Comparison of ENCODE assay signal across 8 cellular contexts in the genomic region with DNA sequence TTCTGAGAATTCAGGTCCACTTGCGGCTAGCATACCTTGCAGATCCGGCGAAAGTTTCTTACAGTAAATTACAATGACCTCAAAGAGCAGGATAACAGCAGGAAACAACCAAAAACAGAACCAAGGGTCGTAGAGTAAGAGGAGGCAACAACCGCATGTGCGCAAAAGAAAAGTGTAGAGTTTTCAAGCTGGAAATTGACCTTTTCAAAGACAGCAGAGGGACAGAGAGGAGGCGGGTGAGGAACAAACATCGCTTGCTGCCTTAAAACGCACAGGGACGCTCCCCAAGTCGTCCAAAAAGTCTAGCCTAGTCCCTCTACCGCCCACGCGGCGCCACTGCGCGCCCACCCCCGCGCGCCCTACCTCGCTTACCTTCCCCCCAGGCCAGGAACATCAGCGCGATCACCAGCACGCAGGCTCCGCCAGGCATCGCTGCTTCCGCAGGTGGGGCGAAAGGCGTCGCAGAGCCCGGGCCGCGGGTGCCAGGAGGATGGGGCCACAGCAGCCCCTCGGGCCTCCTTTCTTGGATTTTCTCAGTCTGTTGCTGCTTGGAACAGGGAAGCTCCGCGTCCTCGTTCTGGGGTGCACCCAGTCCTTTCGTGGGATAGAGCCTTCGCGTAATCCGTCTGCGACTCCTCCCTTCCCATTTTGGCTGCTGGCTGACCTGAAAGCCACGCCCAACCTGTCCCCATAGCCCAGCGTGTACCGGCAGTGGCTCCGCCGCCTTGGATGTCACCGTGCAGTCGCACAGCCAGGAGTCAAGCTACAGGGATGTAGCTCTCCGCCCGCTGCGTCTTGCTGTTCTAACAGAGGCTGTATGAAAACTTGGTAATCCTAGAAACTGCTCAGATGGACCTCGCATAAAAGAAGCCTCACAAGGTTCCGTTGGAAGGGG. TPM values are rescaled to one million over a fixed set of nuclear protein-coding genes. Genes with fewer than 3 reads are reported as not detected.
A peak's percentile ranks its signal among the peaks of the same experiment; 100 is the strongest.
DNase-seq lines count a peak whose midpoint lies in the region; ATAC-seq and FAIRE-seq lines count a peak whose summit lies in the region.

A gene (minus strand): TSS at position 579 of the 895 bp plus-strand sequence. CDS start 149 bp downstream, at position 430.

- no peaks in the 10 kb centered on the region for H3K4me1 ChIP-seq in muscle layer of colon (ENCODE audit: insufficient read depth, low read length)

- no peak within 1 kb of the TSS for H3K27ac ChIP-seq in muscle layer of colon (ENCODE audit: low read depth, low read length)

- peak; percentile 41 for ATAC-seq in HG02623 (IDR thresholded peaks at IDR 0.05; ENCODE audit: unreplicated experiment)

- peaks cover 22% of the 10 kb centered on the region for H3K27me3 Mint-ChIP-seq in activated CD4-positive, alpha-beta T cell treated with anti-CD3 and anti-CD28 coated beads, Interleukin-2, amount 10 ng/mL, durations not matched to agents 7 days and 5 days

- H3K4me3 Mint-ChIP-seq in activated CD4-positive, alpha-beta T cell treated with anti-CD3 and anti-CD28 coated beads, Interleukin-2, amount 10 ng/mL, durations not matched to agents 7 days and 5 days = peak within 1 kb of the TSS; percentile 85

- peaks cover 21% of the 10 kb centered on the region for H3K4me1 Mint-ChIP-seq in activated CD4-positive, alpha-beta T cell treated with anti-CD3 and anti-CD28 coated beads, Interleukin-2, amount 10 ng/mL, durations not matched to agents 7 days and 5 days

- no peaks in the 10 kb centered on the region for H3K9me3 ChIP-seq in muscle layer of colon (ENCODE audit: low read length)

- H3K9me3 Mint-ChIP-seq in activated CD4-positive, alpha-beta T cell treated with anti-CD3 and anti-CD28 coated beads, Interleukin-2, amount 10 ng/mL, durations not matched to agents 7 days and 5 days = peaks cover 5% of the 10 kb centered on the region

- H3K36me3 ChIP-seq in muscle layer of colon (ENCODE audit: insufficient read depth, low read length) = no peaks in the 10 kb centered on the region

- H3K27me3 ChIP-seq in muscle layer of colon (ENCODE audit: control insufficient read depth in 1 of 2, insufficient read depth in 2 of 2, low read length in 2 of 2) = no peaks in the 10 kb centered on the region

- DNase-seq in DMS53 (lab: John Stamatoyannopoulos, UW) (peak; percentile 91), NCI-H2171 treated with DMSO at 0.1 percent for 48 hours (lab: John Stamatoyannopoulos, UW) (peak; percentile 95), GM19239 (ENCODE audit: insufficient read length, low spot score) (no peak)
- peak; percentile 61 for DNase-seq in activated CD4-positive, alpha-beta T cell treated with anti-CD3 and anti-CD28 coated beads, Interleukin-2, amount 10 ng/mL, durations not matched to agents 7 days and 5 days
- DNase-seq in effector CD4-positive, alpha-beta T cell = peak; percentile 41
- DNase-seq in stimulated activated naive CD4-positive, alpha-beta T cell treated with Interleukin-2 at 50 U/mL for 16 hours (lab: John Stamatoyannopoulos, UW) = peak; percentile 56

- FAIRE-seq in GM19239 (lab: Jason Lieb, UNC) = no peak

- peaks cover 2% of the 10 kb centered on the region for H3K36me3 Mint-ChIP-seq in activated CD4-positive, alpha-beta T cell treated with anti-CD3 and anti-CD28 coated beads, Interleukin-2, amount 10 ng/mL, durations not matched to agents 7 days and 5 days (ENCODE audit: low read depth)

- H3K9ac ChIP-seq in muscle layer of colon (ENCODE audit: low read length) = no peak within 1 kb of the TSS

- CTCF ChIA-PET in activated CD4-positive, alpha-beta T cell treated with anti-CD3 and anti-CD28 coated beads, Interleukin-2, amount 10 ng/mL, durations not matched to agents 7 days and 5 days (lab: Charles Lee) = no interaction called here

- peak within 1 kb of the TSS; percentile 6 to 39 for H3K4me3 ChIP-seq in muscle layer of colon (ENCODE audit: low read depth in 1 of 2, low read length in 2 of 2)

- peak within 1 kb of the TSS; percentile 92 for H3K27ac Mint-ChIP-seq in activated CD4-positive, alpha-beta T cell treated with anti-CD3 and anti-CD28 coated beads, Interleukin-2, amount 10 ng/mL, durations not matched to agents 7 days and 5 days

- POLR2A ChIA-PET in activated CD4-positive, alpha-beta T cell treated with anti-CD3 and anti-CD28 coated beads, Interleukin-2, amount 10 ng/mL, durations not matched to agents 7 days and 5 days (lab: Charles Lee) = no interaction called here

RNA-seq across cellular contexts. Expression of the gene that starts here (rescaled TPM):
- 1 to 10 TPM; 3.2 to 3.5 TPM for total RNA-seq in activated CD4-positive, alpha-beta T cell treated with anti-CD3 and anti-CD28 coated beads, Interleukin-2, amount 10 ng/mL, durations not matched to agents 7 days and 5 days
